In genomic region chr3:179651687-179652466, GRCh38 we compare ENCODE assay signal across 8 cellular contexts. TPM values are rescaled to one million over a fixed set of nuclear protein-coding genes. Genes with fewer than 3 reads are reported as not detected.
A peak's percentile ranks its signal among the peaks of the same experiment; 100 is the strongest.
DNase-seq lines count a peak whose midpoint lies in the region; ATAC-seq and TF ChIP-seq lines count a peak whose summit lies in the region.

No MANE protein-coding gene starts in this region.

- no peaks in the 10 kb centered on the region for H3K9me3 Mint-ChIP-seq in CD4-positive, CD25-positive, alpha-beta regulatory T cell
- H3K9me3 Mint-ChIP-seq in neural crest cell, result no peaks in the 10 kb centered on the region

- H3K4me3 ChIP-seq in CD4-positive, CD25-positive, alpha-beta regulatory T cell (ENCODE audit: low read depth, low read length), result peak overlapping the region; percentile 66
- H3K4me3 ChIP-seq in MM.1S (ENCODE audit: low read length) (peak overlapping the region; percentile 53), coronary artery (peak overlapping the region; percentile 88)

- no peaks in the 10 kb centered on the region for H3K9me3 ChIP-seq in CD4-positive, CD25-positive, alpha-beta regulatory T cell (ENCODE audit: control insufficient read depth in 2 of 2, low read length in 2 of 2)
- no peaks in the 10 kb centered on the region for H3K9me3 ChIP-seq in MM.1S (replicated peaks; ENCODE audit: insufficient read depth, low read length)

- peaks cover 23% of the 10 kb centered on the region for H3F3A ChIP-seq in MM.1S (ENCODE audit: insufficient read depth, low read length)

- DNase-seq in CD4-positive, CD25-positive, alpha-beta regulatory T cell, result no peak
- DNase-seq in MM.1S (no peak), coronary artery (ENCODE audit: low spot score) (no peak), neural crest cell (ENCODE audit: low read depth, low spot score) (no peak), DMS 273 (lab: John Stamatoyannopoulos, UW; ENCODE audit: unreplicated experiment) (no peak), foreskin melanocyte (no peak)

- peaks cover 20% of the 10 kb centered on the region for H3K4me1 ChIP-seq in CD4-positive, CD25-positive, alpha-beta regulatory T cell (ENCODE audit: control insufficient read depth, insufficient read depth, low read length, poor library complexity, severe bottlenecking)
- H3K4me1 ChIP-seq in MM.1S (ENCODE audit: low read length), result peaks cover 21% of the 10 kb centered on the region; the same call in 1 of the 2 replicates

- H3K4me2 ChIP-seq in MM.1S (ENCODE audit: low read depth, low read length), result peak overlapping the region; percentile 60

- peaks cover 13 to 37% (median 23%) of the 10 kb centered on the region in 4 donors for H3K4me1 Mint-ChIP-seq in CD4-positive, CD25-positive, alpha-beta regulatory T cell
- peaks cover 37% of the 10 kb centered on the region for H3K4me1 Mint-ChIP-seq in neural crest cell

- no peaks in the 10 kb centered on the region for H3K36me3 Mint-ChIP-seq in CD4-positive, CD25-positive, alpha-beta regulatory T cell
- H3K36me3 Mint-ChIP-seq in neural crest cell (ENCODE audit: low read depth), result peaks cover 7% of the 10 kb centered on the region

- H3K9me2 ChIP-seq in MM.1S (replicated peaks; ENCODE audit: insufficient read depth, low read length), result no peaks in the 10 kb centered on the region

- peaks cover 33% of the 10 kb centered on the region for H3K79me2 ChIP-seq in MM.1S (ENCODE audit: low read length)

- peak overlapping the region; percentile 73 to 95 (median 86) for H3K4me3 Mint-ChIP-seq in CD4-positive, CD25-positive, alpha-beta regulatory T cell
- peak overlapping the region; percentile 93 for H3K4me3 Mint-ChIP-seq in neural crest cell

- no peak for ATAC-seq in CD4-positive, CD25-positive, alpha-beta regulatory T cell (ENCODE audit: low read depth in 2 of 2)
- ATAC-seq in GM21723 (IDR thresholded peaks at IDR 0.05; ENCODE audit: unreplicated experiment) (no peak), HG03025 (IDR thresholded peaks at IDR 0.05; ENCODE audit: low FRiP score, unreplicated experiment) (no peak)

- peak overlapping the region in 2 of 3 donors; percentile 45 to 52 for H3K27ac Mint-ChIP-seq in CD4-positive, CD25-positive, alpha-beta regulatory T cell
- H3K27ac Mint-ChIP-seq in neural crest cell (ENCODE audit: unreplicated experiment), result peak overlapping the region; percentile 91

- no peaks in the 10 kb centered on the region for H3K36me3 ChIP-seq in CD4-positive, CD25-positive, alpha-beta regulatory T cell (ENCODE audit: control insufficient read depth, insufficient read depth, low read length)
- H3K36me3 ChIP-seq in MM.1S (replicated peaks; ENCODE audit: insufficient read depth, low read length), result no peaks in the 10 kb centered on the region

- peaks cover 24% of the 10 kb centered on the region for H3K27me3 Mint-ChIP-seq in CD4-positive, CD25-positive, alpha-beta regulatory T cell
- H3K27me3 Mint-ChIP-seq in neural crest cell (ENCODE audit: low read depth), result no peaks in the 10 kb centered on the region

- H3K9ac ChIP-seq in MM.1S (ENCODE audit: low read length), result peak overlapping the region; percentile 50; the same call in 1 of the 2 replicates

- TF ChIP-seq CTCF in MM.1S (IDR thresholded peaks at IDR 0.05; ENCODE audit: low read length), result no peak
- TF ChIP-seq CTCF in coronary artery (IDR thresholded peaks at IDR 0.05), result no peak
- no peak for TF ChIP-seq CTCF in neural crest cell (conservative IDR thresholded peaks at IDR 0.05)

- peak overlapping the region; percentile 47 for H3K27ac ChIP-seq in CD4-positive, CD25-positive, alpha-beta regulatory T cell (ENCODE audit: insufficient read depth, low read length, poor library complexity, severe bottlenecking)
- peak overlapping the region; percentile 63; the same call in 1 of the 2 replicates for H3K27ac ChIP-seq in MM.1S (ENCODE audit: low read length)
- peak overlapping the region; percentile 91 to 96 for H3K27ac ChIP-seq in coronary artery

- peak overlapping the region; percentile 27 for H2AFZ ChIP-seq in MM.1S (ENCODE audit: low read length)

- H4K20me1 ChIP-seq in MM.1S (ENCODE audit: insufficient read depth, low read length), result 0 out of 2 replicates have a peak, but pooled peaks cover 3% of the 10 kb centered on the region

- no peaks in the 10 kb centered on the region for H3K27me3 ChIP-seq in CD4-positive, CD25-positive, alpha-beta regulatory T cell (ENCODE audit: control insufficient read depth, insufficient read depth, low read length)
- H3K27me3 ChIP-seq in MM.1S (replicated peaks; ENCODE audit: insufficient read depth, low read length), result 0 out of 2 replicates have a peak, but pooled peaks cover 6% of the 10 kb centered on the region

RNA-seq across cellular contexts. Expression of gene USP13, which starts 1.0 kb away (rescaled TPM):
- 6.4 TPM for total RNA-seq in CD4-positive, CD25-positive, alpha-beta regulatory T cell
- 1 to 10 TPM; 3.2 to 6.5 (median 3.6) TPM for polyA plus RNA-seq in CD4-positive, CD25-positive, alpha-beta regulatory T cell
- total RNA-seq in neural crest cell, result 25.2 and 26.7 TPM in 2 replicates

RNA-seq across cellular contexts. Expression of gene NDUFB5, which starts 47.3 kb away (rescaled TPM):
- total RNA-seq in CD4-positive, CD25-positive, alpha-beta regulatory T cell, result 35.2 TPM
- 100 to 1,000 TPM in 2 of 4 donors, 10 to 100 TPM in 2; 84.4 to 111 (median 94.2) TPM for polyA plus RNA-seq in CD4-positive, CD25-positive, alpha-beta regulatory T cell
- 72.4 and 74.3 TPM in 2 replicates for total RNA-seq in neural crest cell

RNA-seq across cellular contexts. Expression of gene MRPL47, which starts 47.4 kb away (rescaled TPM):
- total RNA-seq in CD4-positive, CD25-positive, alpha-beta regulatory T cell, result 24.0 TPM
- polyA plus RNA-seq in CD4-positive, CD25-positive, alpha-beta regulatory T cell, result 10 to 100 TPM; 54.4 to 69.1 (median 62.1) TPM
- total RNA-seq in neural crest cell, result 57.3 and 59.6 TPM in 2 replicates
